In the genomic region with DNA sequence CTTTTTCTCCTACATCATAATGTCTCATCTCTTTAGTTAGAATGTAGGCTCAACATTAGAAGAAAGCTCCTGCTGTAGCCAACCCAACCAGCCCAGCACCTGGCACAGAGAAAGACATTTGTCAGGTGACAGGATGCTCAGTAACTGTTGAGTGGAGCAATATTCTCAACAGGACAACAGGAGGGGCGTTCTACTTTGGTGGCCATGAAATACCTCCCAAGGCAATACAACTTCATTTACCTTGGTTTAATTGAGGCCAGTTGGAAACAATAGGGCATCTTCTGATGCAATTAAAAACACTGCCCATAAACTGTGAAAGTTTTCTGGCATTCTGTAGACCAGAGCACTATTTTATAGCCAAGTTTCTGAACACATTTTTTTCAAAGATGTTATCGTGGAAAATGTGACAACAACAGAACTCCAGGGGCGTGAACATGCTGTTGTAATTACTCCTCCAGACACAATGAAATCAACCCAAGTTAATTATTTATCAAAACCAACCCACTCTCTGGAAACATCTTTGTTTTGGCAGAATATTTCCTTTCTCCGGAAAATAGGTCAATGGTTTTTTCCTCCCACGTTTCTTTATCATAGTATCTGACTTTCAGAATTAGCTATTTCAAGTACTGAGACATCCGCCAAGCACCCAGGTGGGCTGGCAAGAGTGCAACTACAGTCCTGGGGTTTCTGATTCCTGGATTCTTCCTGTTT, we compare ENCODE assay signal across 2 cellular contexts.
TF ChIP-seq lines count a peak whose summit lies in the region.

No MANE protein-coding gene starts in this region.

TF ChIP-seq in liver, 16 proteins besides CTCF, POLR2A, EP300 and RAD21 (continued from another document):
- TF ChIP-seq ZBTB33 (IDR thresholded peaks at IDR 0.05) (peak; percentile 31), FOXA1 (IDR thresholded peaks at IDR 0.05) (no peak), FOXA2 (IDR thresholded peaks at IDR 0.05) (no peak), EGR1 (IDR thresholded peaks at IDR 0.05; ENCODE audit: low read depth in 2 of 2) (peak in 1 of 2 donors; percentile 65), ATF3 (IDR thresholded peaks at IDR 0.05) (no peak), YY1 (IDR thresholded peaks at IDR 0.05) (peak; percentile 65), HNF4A (conservative IDR thresholded peaks at IDR 0.05) (peak; percentile 20 to 41), GABPA (IDR thresholded peaks at IDR 0.05 in 1 of 2, conservative IDR thresholded peaks at IDR 0.05 in 1 of 2) (no peak), MAX (IDR thresholded peaks at IDR 0.05) (peak; percentile 55)

TF ChIP-seq in HepG2, 621 proteins besides CTCF, POLR2A, EP300 and RAD21 (continued from another document):
- TF ChIP-seq HOMEZ (CRISPR knock-in tag; IDR thresholded peaks at IDR 0.05; ENCODE audit: low read depth) (no peak), MEF2D (CRISPR knock-in tag; IDR thresholded peaks at IDR 0.05) (no peak), ZNF44 (CRISPR knock-in tag; IDR thresholded peaks at IDR 0.05) (no peak), PRPF4 (IDR thresholded peaks at IDR 0.05; ENCODE audit: low read depth, low read length, poor library complexity, severe bottlenecking) (no peak), HINFP (CRISPR knock-in tag; IDR thresholded peaks at IDR 0.05; ENCODE audit: low read depth) (no peak), ZNF605 (CRISPR knock-in tag; IDR thresholded peaks at IDR 0.05) (no peak), CENPX (CRISPR knock-in tag; IDR thresholded peaks at IDR 0.05) (no peak), SKIL (CRISPR knock-in tag; IDR thresholded peaks at IDR 0.05; ENCODE audit: borderline replicate concordance) (no peak)
- TF ChIP-seq, protein P1, sequence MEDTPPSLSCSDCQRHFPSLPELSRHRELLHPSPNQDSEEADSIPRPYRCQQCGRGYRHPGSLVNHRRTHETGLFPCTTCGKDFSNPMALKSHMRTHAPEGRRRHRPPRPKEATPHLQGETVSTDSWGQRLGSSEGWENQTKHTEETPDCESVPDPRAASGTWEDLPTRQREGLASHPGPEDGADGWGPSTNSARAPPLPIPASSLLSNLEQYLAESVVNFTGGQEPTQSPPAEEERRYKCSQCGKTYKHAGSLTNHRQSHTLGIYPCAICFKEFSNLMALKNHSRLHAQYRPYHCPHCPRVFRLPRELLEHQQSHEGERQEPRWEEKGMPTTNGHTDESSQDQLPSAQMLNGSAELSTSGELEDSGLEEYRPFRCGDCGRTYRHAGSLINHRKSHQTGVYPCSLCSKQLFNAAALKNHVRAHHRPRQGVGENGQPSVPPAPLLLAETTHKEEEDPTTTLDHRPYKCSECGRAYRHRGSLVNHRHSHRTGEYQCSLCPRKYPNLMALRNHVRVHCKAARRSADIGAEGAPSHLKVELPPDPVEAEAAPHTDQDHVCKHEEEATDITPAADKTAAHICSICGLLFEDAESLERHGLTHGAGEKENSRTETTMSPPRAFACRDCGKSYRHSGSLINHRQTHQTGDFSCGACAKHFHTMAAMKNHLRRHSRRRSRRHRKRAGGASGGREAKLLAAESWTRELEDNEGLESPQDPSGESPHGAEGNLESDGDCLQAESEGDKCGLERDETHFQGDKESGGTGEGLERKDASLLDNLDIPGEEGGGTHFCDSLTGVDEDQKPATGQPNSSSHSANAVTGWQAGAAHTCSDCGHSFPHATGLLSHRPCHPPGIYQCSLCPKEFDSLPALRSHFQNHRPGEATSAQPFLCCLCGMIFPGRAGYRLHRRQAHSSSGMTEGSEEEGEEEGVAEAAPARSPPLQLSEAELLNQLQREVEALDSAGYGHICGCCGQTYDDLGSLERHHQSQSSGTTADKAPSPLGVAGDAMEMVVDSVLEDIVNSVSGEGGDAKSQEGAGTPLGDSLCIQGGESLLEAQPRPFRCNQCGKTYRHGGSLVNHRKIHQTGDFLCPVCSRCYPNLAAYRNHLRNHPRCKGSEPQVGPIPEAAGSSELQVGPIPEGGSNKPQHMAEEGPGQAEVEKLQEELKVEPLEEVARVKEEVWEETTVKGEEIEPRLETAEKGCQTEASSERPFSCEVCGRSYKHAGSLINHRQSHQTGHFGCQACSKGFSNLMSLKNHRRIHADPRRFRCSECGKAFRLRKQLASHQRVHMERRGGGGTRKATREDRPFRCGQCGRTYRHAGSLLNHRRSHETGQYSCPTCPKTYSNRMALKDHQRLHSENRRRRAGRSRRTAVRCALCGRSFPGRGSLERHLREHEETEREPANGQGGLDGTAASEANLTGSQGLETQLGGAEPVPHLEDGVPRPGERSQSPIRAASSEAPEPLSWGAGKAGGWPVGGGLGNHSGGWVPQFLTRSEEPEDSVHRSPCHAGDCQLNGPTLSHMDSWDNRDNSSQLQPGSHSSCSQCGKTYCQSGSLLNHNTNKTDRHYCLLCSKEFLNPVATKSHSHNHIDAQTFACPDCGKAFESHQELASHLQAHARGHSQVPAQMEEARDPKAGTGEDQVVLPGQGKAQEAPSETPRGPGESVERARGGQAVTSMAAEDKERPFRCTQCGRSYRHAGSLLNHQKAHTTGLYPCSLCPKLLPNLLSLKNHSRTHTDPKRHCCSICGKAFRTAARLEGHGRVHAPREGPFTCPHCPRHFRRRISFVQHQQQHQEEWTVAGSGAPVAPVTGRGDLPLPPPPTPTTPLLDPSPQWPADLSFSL (CRISPR knock-in tag; IDR thresholded peaks at IDR 0.05): no peak
TF ChIP-seq in HepG2: peak in this region for 0.
